ENCODE assay signal across 1 cellular context in the genomic region with DNA sequence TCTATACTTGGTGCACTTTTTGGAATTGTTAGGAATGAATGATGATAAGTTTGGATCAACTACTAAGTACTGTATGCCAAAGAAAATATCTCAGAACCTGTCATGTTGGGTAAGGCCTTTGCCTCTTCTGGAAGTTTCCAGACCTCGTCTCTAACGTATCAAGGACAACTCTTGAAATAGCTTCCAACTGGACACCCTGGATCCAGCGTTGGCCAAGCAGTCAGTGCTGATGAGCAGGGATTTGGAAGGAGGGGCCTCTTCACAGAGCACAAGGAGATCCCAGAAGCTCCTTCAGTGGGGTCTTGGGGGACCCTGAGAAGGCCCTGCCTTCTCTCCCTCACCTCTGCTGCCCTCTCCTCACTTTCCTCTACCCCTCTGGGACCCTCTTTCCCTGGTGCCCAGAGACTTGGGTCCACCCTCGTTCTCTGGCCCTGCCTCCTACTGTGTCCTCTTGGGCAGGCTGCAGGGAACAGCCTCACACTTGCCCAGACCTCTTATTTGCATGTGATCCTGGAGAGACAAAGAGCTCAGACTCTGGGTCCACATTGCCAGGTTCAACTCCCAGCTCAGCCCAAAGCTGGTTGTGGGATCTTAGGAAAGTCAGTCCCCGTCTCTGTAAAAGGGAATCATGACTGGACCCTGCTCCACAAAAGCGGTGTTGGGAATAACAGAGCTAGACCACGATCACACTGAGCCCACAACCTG.
TF ChIP-seq lines count a peak whose summit lies in the region.

No MANE protein-coding gene starts in this region.

TF ChIP-seq in IMR-90, 13 proteins besides CTCF, POLR2A, EP300 and RAD21 (continued from another document):
- no peak for TF ChIP-seq BHLHE40 (IDR thresholded peaks at IDR 0.05; ENCODE audit: low read depth, low read length)
